In genomic region chr10:48750019-48750418, GRCh38 we compare ENCODE assay signal across 17 cellular contexts.
DNase-seq lines count a peak whose midpoint lies in the region; ATAC-seq and TF ChIP-seq lines count a peak whose summit lies in the region.
"Had no signal": no experiment of that assay in that cellular context is flagged by ENCODE, and none has a peak within 500 bp of the region (broad histone marks: within the 10 kb centered on the region; RNA-seq: fewer than 3 reads in every experiment).

No MANE protein-coding gene starts in this region.

- WGBS in right cardiac atrium = 56% methylated on average over 1 of the region's 1 CpG
- WGBS in lung, 2 donors = 51 to 71% methylated on average over 1 of the region's 1 CpG

- no peak overlapping the region for H3K4me3 Mint-ChIP-seq in activated CD8-positive, alpha-beta memory T cell treated with anti-CD3 and anti-CD28 coated beads, Interleukin-2, amount 10 ng/mL, durations not matched to agents 7 days and 5 days
- H3K4me3 Mint-ChIP-seq: CD8-positive, alpha-beta T cell had no signal

- H3K9me3 ChIP-seq in right cardiac atrium (ENCODE audit: control insufficient read depth, low read length) (no peaks in the 10 kb centered on the region), lung (ENCODE audit: control insufficient read depth in 2 of 2, insufficient read depth in 1 of 2, low read length in 1 of 2) (peaks cover 0 to 5% of the 10 kb centered on the region in 2 donors), upper lobe of right lung (peaks cover 5% of the 10 kb centered on the region), tibial artery (no peaks in the 10 kb centered on the region)
- H3K9me3 ChIP-seq: HAP-1 had no signal

- no peak overlapping the region for H3K4me3 ChIP-seq in right cardiac atrium (ENCODE audit: low read length)
- H3K4me3 ChIP-seq in lung = no peak overlapping the region
- H3K4me3 ChIP-seq in upper lobe of right lung = no peak overlapping the region
- H3K4me3 ChIP-seq in tibial artery = no peak overlapping the region
- H3K4me3 ChIP-seq: BLaER1 treated with 17β-estradiol and CSF1 and Interleukin-3, amounts not matched to agents 10 nM and 100 nM; GM12878; GM23248; HAP-1 had no signal

- CTCF ChIA-PET in activated CD8-positive, alpha-beta memory T cell treated with anti-CD3 and anti-CD28 coated beads, Interleukin-2, amount 10 ng/mL, durations not matched to agents 7 days and 5 days (lab: Charles Lee) = no interaction called here

- H3K4me1 ChIP-seq in right cardiac atrium (ENCODE audit: control insufficient read depth, insufficient read depth, low read length) = no peaks in the 10 kb centered on the region
- peaks cover 0 to 3% of the 10 kb centered on the region in 2 donors for H3K4me1 ChIP-seq in lung (ENCODE audit: control insufficient read depth in 2 of 2, insufficient read depth in 2 of 2, low read length in 2 of 2)
- H3K4me1 ChIP-seq in upper lobe of right lung = no peaks in the 10 kb centered on the region
- H3K4me1 ChIP-seq in tibial artery = no peaks in the 10 kb centered on the region
- H3K4me1 ChIP-seq: HAP-1 had no signal

- H3K36me3 Mint-ChIP-seq in activated CD8-positive, alpha-beta memory T cell treated with anti-CD3 and anti-CD28 coated beads, Interleukin-2, amount 10 ng/mL, durations not matched to agents 7 days and 5 days = no peaks in the 10 kb centered on the region
- H3K36me3 Mint-ChIP-seq: CD8-positive, alpha-beta T cell had no signal

- no peaks in the 10 kb centered on the region for H3K36me3 ChIP-seq in lung (ENCODE audit: control insufficient read depth in 2 of 2, insufficient read depth in 2 of 2, low read length in 2 of 2)
- H3K36me3 ChIP-seq in upper lobe of right lung = no peaks in the 10 kb centered on the region
- no peaks in the 10 kb centered on the region for H3K36me3 ChIP-seq in tibial artery
- H3K36me3 ChIP-seq: HAP-1 had no signal

- H3K27ac ChIP-seq in right cardiac atrium (ENCODE audit: low read length) = no peak overlapping the region
- no peak overlapping the region for H3K27ac ChIP-seq in lung (ENCODE audit: low read depth in 1 of 2, low read length in 1 of 2)
- H3K27ac ChIP-seq in upper lobe of right lung = no peak overlapping the region
- no peak overlapping the region for H3K27ac ChIP-seq in tibial artery
- H3K27ac ChIP-seq: BLaER1 treated with 17β-estradiol and CSF1 and Interleukin-3, amounts not matched to agents 10 nM and 100 nM; GM23248 had no signal

- no peaks in the 10 kb centered on the region for H3K27me3 ChIP-seq in right cardiac atrium (ENCODE audit: control insufficient read depth, insufficient read depth)
- H3K27me3 ChIP-seq in lung (ENCODE audit: control insufficient read depth, insufficient read depth) = no peaks in the 10 kb centered on the region
- no peaks in the 10 kb centered on the region for H3K27me3 ChIP-seq in upper lobe of right lung
- H3K27me3 ChIP-seq in tibial artery = no peaks in the 10 kb centered on the region
- H3K27me3 ChIP-seq: BLaER1 treated with 17β-estradiol and CSF1 and Interleukin-3, amounts not matched to agents 10 nM and 100 nM had no signal

- H3K27ac Mint-ChIP-seq in activated CD8-positive, alpha-beta memory T cell treated with anti-CD3 and anti-CD28 coated beads, Interleukin-2, amount 10 ng/mL, durations not matched to agents 7 days and 5 days = no peak overlapping the region
- H3K27ac Mint-ChIP-seq: CD8-positive, alpha-beta T cell had no signal

- no peaks in the 10 kb centered on the region for H3K4me1 Mint-ChIP-seq in activated CD8-positive, alpha-beta memory T cell treated with anti-CD3 and anti-CD28 coated beads, Interleukin-2, amount 10 ng/mL, durations not matched to agents 7 days and 5 days

- H3K27me3 Mint-ChIP-seq in activated CD8-positive, alpha-beta memory T cell treated with anti-CD3 and anti-CD28 coated beads, Interleukin-2, amount 10 ng/mL, durations not matched to agents 7 days and 5 days = peaks cover 11% of the 10 kb centered on the region

- TF ChIP-seq CTCF in lung (IDR thresholded peaks at IDR 0.05; ENCODE audit: control extremely low read depth, extremely low read depth) (no peak), upper lobe of right lung (IDR thresholded peaks at IDR 0.05) (no peak), tibial artery (IDR thresholded peaks at IDR 0.05) (no peak)

- H3K9me3 Mint-ChIP-seq in activated CD8-positive, alpha-beta memory T cell treated with anti-CD3 and anti-CD28 coated beads, Interleukin-2, amount 10 ng/mL, durations not matched to agents 7 days and 5 days (ENCODE audit: low read depth) = no peaks in the 10 kb centered on the region

- peak; percentile 11 for DNase-seq in activated CD8-positive, alpha-beta memory T cell treated with anti-CD3 and anti-CD28 coated beads, Interleukin-2, amount 10 ng/mL, durations not matched to agents 7 days and 5 days
- DNase-seq in activated CD8-positive, alpha-beta memory T cell treated with anti-CD3 and anti-CD28 coated beads, Interleukin-2, amount 50 U/mL, for 4 hours = no peak
- DNase-seq in left ventricle myocardium superior (no peak), right cardiac atrium (no peak), lung (ENCODE audit: low spot score) (peak; percentile 18), upper lobe of right lung (no peak), tibial artery (no peak), NCI-H82 (lab: John Stamatoyannopoulos, UW) (no peak)
- DNase-seq: 8988T; Calu3; CD8-positive, alpha-beta T cell; DND-41; EL; GM23248 had no signal

- intact Hi-C loops in left ventricle myocardium superior (cut with micrococcal nuclease) = no loop called here
- intact Hi-C loops in right cardiac atrium (cut with DNase I) = no loop called here
- intact Hi-C loops in upper lobe of right lung (cut with DNase I) = no loop called here
- intact Hi-C loops in tibial artery (cut with DNase I; ENCODE audit: low total_unique reads) = no loop called here

- ATAC-seq in activated CD8-positive, alpha-beta memory T cell treated with anti-CD3 and anti-CD28 coated beads, Interleukin-2, amount 10 ng/mL, durations not matched to agents 7 days and 5 days = no peak
- ATAC-seq in left ventricle myocardium superior (peak; percentile 56), right cardiac atrium (no peak), lung (ENCODE audit: insufficient read depth, low FRiP score) (no peak), upper lobe of right lung (peak; percentile 6)
- ATAC-seq: CD8-positive, alpha-beta T cell had no signal

Comparison
In these comparisons a context has a peak if more than half of its experiments do, and no peak if none do; other contexts are left out.
1. ATAC-seq: peak in left ventricle myocardium superior (single experiment) and upper lobe of right lung (single experiment); none in activated CD8-positive, alpha-beta memory T cell treated with anti-CD3 and anti-CD28 coated beads, Interleukin-2, amount 10 ng/mL, durations not matched to agents 7 days and 5 days (single experiment), right cardiac atrium (0 of 2) and lung (single experiment).
2. DNase-seq: peak in activated CD8-positive, alpha-beta memory T cell treated with anti-CD3 and anti-CD28 coated beads, Interleukin-2, amount 10 ng/mL, durations not matched to agents 7 days and 5 days (single experiment) and lung (single experiment); none in activated CD8-positive, alpha-beta memory T cell treated with anti-CD3 and anti-CD28 coated beads, Interleukin-2, amount 50 U/mL, for 4 hours (single experiment), left ventricle myocardium superior (single experiment), right cardiac atrium (0 of 3), upper lobe of right lung (single experiment), tibial artery (0 of 2) and NCI-H82 (single experiment).